Comparison of ENCODE assay signal across 24 cellular contexts in genomic region chr19:20273376-20273775, GRCh38.
"Had no signal": no experiment of that assay in that cellular context is flagged by ENCODE, and none has a peak within 500 bp of the region (broad histone marks: within the 10 kb centered on the region; RNA-seq: fewer than 3 reads in every experiment).

No MANE protein-coding gene starts in this region.

- H3K27ac ChIP-seq: adrenal gland, breast epithelium, lower lobe of right lung, WERI-Rb-1 had no signal

- H3K9me3 Mint-ChIP-seq: stimulated activated naive B cell treated with anti-CD40 and anti-IgM and Interleukin-4, amounts not matched to agents 10 μg/mL and 1 μg/mL and 100 μg/mL, for 72 hours had no signal

- H3K36me3 Mint-ChIP-seq: activated naive CD4-positive, alpha-beta T cell treated with anti-CD3 and anti-CD28 coated beads, Interleukin-2, amount 50 U/mL, for 72 hours; stimulated activated naive B cell treated with anti-CD40 and anti-IgM and Interleukin-4, amounts not matched to agents 10 μg/mL and 1 μg/mL and 100 μg/mL, for 72 hours had no signal

- FAIRE-seq: astrocyte, endometrium, frontal cortex, urothelium cell line had no signal

- H3K9me3 ChIP-seq: adrenal gland, lower lobe of right lung had no signal

- H3K4me3 ChIP-seq: adrenal gland, breast epithelium, lower lobe of right lung had no signal

- H3K4me1 ChIP-seq: adrenal gland, breast epithelium, lower lobe of right lung had no signal

- H3K4me1 Mint-ChIP-seq: activated CD4-positive, alpha-beta T cell treated with anti-CD3 and anti-CD28 coated beads for 36 hours had no signal

- H3K27me3 Mint-ChIP-seq: activated CD4-positive, alpha-beta T cell treated with anti-CD3 and anti-CD28 coated beads for 36 hours; stimulated activated naive B cell treated with anti-CD40 and anti-IgM and Interleukin-4, amounts not matched to agents 10 μg/mL and 1 μg/mL and 100 μg/mL, for 72 hours had no signal

- H3K36me3 ChIP-seq: adrenal gland, breast epithelium, lower lobe of right lung, WERI-Rb-1 had no signal

- H3K27me3 ChIP-seq: adrenal gland, breast epithelium had no signal

- H3K4me3 Mint-ChIP-seq: activated CD4-positive, alpha-beta T cell treated with anti-CD3 and anti-CD28 coated beads for 36 hours; activated T-helper 1 cell treated with anti-CD3 and anti-CD28 coated beads, Interleukin-12 subunit alpha, Interleukin-12 subunit beta, Interleukin-2, Interleukin-4 antibody, amounts not matched to agents 30 ng/mL and 10 ng/mL and 1 ng/mL, durations not matched to agents 14 hours and 24 hours and 36 hours; stimulated activated naive B cell treated with anti-CD40 and anti-IgM and Interleukin-4, amounts not matched to agents 10 μg/mL and 1 μg/mL and 100 μg/mL, for 72 hours had no signal

- H3K27ac Mint-ChIP-seq: activated CD4-positive, alpha-beta T cell treated with anti-CD3 and anti-CD28 coated beads for 36 hours; activated naive CD4-positive, alpha-beta T cell treated with anti-CD3 and anti-CD28 coated beads, Interleukin-2, amount 50 U/mL, for 72 hours; activated T-helper 1 cell treated with anti-CD3 and anti-CD28 coated beads, Interleukin-12 subunit alpha, Interleukin-12 subunit beta, Interleukin-2, Interleukin-4 antibody, amounts not matched to agents 30 ng/mL and 10 ng/mL and 1 ng/mL, durations not matched to agents 14 hours and 24 hours and 36 hours; stimulated activated naive B cell treated with anti-CD40 and anti-IgM and Interleukin-4, amounts not matched to agents 10 μg/mL and 1 μg/mL and 100 μg/mL, for 72 hours had no signal

- DNase-seq: activated CD4-positive, alpha-beta T cell treated with anti-CD3 and anti-CD28 coated beads for 36 hours; activated CD4-positive, alpha-beta T cell treated with anti-CD3 and anti-CD28 coated beads, Interleukin-2, amount 50 U/mL, for 48 hours; activated gamma-delta T cell treated with Interleukin-2 at 50 U/mL for 16 hours; activated T-cell treated with anti-CD3 and anti-CD28 coated beads for 4 hours; adrenal gland; cerebellar nuclear complex; cortex of kidney; hypothalamus; islet precursor cell; left colon; lower lobe of right lung; midbrain; occipital lobe; posterior cingulate gyrus; retina; stimulated activated naive B cell treated with anti-CD40 and anti-IgM and Interleukin-4, amounts not matched to agents 10 μg/mL and 1 μg/mL and 100 μg/mL, for 72 hours; WERI-Rb-1 had no signal

- ATAC-seq: activated CD4-positive, alpha-beta T cell treated with anti-CD3 and anti-CD28 coated beads for 36 hours; activated naive CD4-positive, alpha-beta T cell treated with anti-CD3 and anti-CD28 coated beads, Interleukin-2, amount 50 U/mL, for 72 hours; left colon; lower lobe of right lung had no signal
